12 cellular contexts compared by ENCODE assay signal in the genomic region with DNA sequence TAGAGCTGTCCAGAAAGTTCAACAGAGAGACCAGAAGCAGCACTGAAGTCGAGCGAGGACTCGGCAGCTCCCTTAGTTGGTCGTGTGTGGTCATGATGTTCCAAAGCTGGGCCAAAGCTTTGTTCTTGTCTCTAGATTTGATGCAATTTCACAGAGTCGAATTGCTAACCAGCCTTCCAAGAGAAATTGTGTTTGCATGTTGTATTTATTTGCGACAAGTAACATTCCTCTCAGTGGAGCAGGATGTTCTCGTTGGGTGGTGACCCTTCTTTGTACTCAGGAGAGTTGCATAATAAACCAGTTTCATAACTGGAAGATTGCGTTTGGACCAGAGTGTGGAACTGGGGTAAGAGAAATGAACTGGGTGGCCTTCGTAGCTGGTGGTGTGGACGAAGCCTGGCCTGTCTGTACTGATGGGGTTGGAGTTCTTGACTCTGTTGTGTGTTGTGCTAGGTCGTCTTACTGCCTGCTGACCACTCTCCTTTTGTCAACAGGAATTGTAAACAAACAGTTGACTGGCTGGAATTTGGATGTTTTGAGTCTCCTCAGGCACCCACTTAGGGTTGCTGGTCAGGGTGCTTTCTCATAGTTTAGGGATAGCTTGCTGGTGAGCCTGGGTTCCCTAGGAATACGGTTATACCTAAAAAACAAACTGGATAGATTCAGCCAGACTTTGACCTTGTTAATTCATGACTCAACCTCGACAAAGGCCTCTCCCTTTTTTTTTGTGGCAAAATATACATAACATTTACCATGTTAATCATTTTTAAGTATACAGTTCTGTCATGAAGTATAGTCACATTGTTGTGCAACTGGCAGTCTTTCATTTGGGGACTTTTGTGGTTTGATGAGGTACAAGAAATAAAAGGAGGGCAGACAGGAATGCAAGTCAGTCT. TPM values are rescaled to one million over a fixed set of nuclear protein-coding genes. Genes with fewer than 3 reads are reported as not detected.
DNase-seq lines count a peak whose midpoint lies in the region; ATAC-seq and TF ChIP-seq lines count a peak whose summit lies in the region.
"Had no signal": no experiment of that assay in that cellular context is flagged by ENCODE, and none has a peak within 500 bp of the region (broad histone marks: within the 10 kb centered on the region; RNA-seq: fewer than 3 reads in every experiment).

No MANE protein-coding gene starts in this region.

- peak; percentile 38 for DNase-seq in Caki2 (ENCODE audit: low read depth)
- no peak for DNase-seq in Peyer's patch
- peak; percentile 51 for DNase-seq in fibroblast of the aortic adventitia (ENCODE audit: low read depth)
- peak; percentile 50 to 81 for DNase-seq in psoas muscle
- no peak for DNase-seq in H7
- no peak for DNase-seq in DMS153 (lab: John Stamatoyannopoulos, UW)
- DNase-seq in NCI-H187 treated with DMSO at 0.1 percent for 48 hours (lab: John Stamatoyannopoulos, UW) = no peak
- DNase-seq: heart right ventricle, NCI-H187, T-helper 9 cell had no signal

- ATAC-seq in psoas muscle (peak; percentile 35 to 90 (median 89)), HG03095 (IDR thresholded peaks at IDR 0.05; ENCODE audit: unreplicated experiment) (no peak)

- H3K27me3 ChIP-seq in Peyer's patch = no peaks in the 10 kb centered on the region
- H3K27me3 ChIP-seq in psoas muscle (ENCODE audit: insufficient read depth in 3 of 3, low read length in 2 of 3) = no peaks in the 10 kb centered on the region
- H3K27me3 ChIP-seq in H7 (ENCODE audit: control insufficient read depth, insufficient read depth, low read length) = no peaks in the 10 kb centered on the region
- H3K27me3 ChIP-seq: heart right ventricle had no signal

- 28 to 44% (median 28%) methylated on average over 13 of the region's 13 CpGs for WGBS in psoas muscle, 3 donors

- H3K36me3 ChIP-seq in Peyer's patch (peaks cover 0 to 21% (median 0%) of the 10 kb centered on the region in 3 donors), psoas muscle (ENCODE audit: insufficient read depth in 1 of 2, low read depth in 1 of 2) (peaks cover 0 to 24% of the 10 kb centered on the region in 2 donors), H7 (replicated peaks; ENCODE audit: control insufficient read depth, insufficient read depth, low read length) (peaks cover 13% of the 10 kb centered on the region)

- H3K27ac ChIP-seq in Peyer's patch (peak overlapping the region in 3 of 4 donors; percentile 48 to 70 (median 48)), psoas muscle (peak overlapping the region; percentile 53)
- H3K27ac ChIP-seq: parathyroid adenoma had no signal

- no peak for TF ChIP-seq POLR2A in Peyer's patch (IDR thresholded peaks at IDR 0.05)

- no peak overlapping the region for H3K4me3 ChIP-seq in Peyer's patch
- no peak overlapping the region for H3K4me3 ChIP-seq in fibroblast of the aortic adventitia (ENCODE audit: low read depth, low read length)
- H3K4me3 ChIP-seq in psoas muscle = no peak overlapping the region
- H3K4me3 ChIP-seq in H7 (ENCODE audit: insufficient read depth, low read depth, low read length) = no peak overlapping the region
- H3K4me3 ChIP-seq: heart right ventricle had no signal

- in situ Hi-C loops in Caki2 (cut with HindIII; ENCODE audit: low pct_unique_long_range_greater_than_20kb, low sequenced_read_pairs) = loop anchor here (10.0 kb wide), 1 partner anchor 243 kb away; no protein-coding TSS in a partner anchor

- TF ChIP-seq CTCF in Peyer's patch (IDR thresholded peaks at IDR 0.05) = no peak
- TF ChIP-seq CTCF in fibroblast of the aortic adventitia (IDR thresholded peaks at IDR 0.05; ENCODE audit: insufficient read depth, low read length) = no peak
- no peak for TF ChIP-seq CTCF in psoas muscle (IDR thresholded peaks at IDR 0.05)

- H3K9me3 ChIP-seq in Peyer's patch (no peaks in the 10 kb centered on the region), psoas muscle (no peaks in the 10 kb centered on the region)

- H3K4me1 ChIP-seq in Peyer's patch (no peaks in the 10 kb centered on the region), psoas muscle (peaks cover 23% of the 10 kb centered on the region)
- H3K4me1 ChIP-seq: parathyroid adenoma had no signal

- intact Hi-C loops in psoas muscle (cut with DNase I) = no loop called here

RNA-seq across cellular contexts. Expression of a gene that starts 28.9 kb away (rescaled TPM):
- total RNA-seq in Caki2 (2014; rRNA removed; shearing (Covaris generic); ENCODE audit: low replicate concordance) = not detected in 2 replicates
- total RNA-seq in Peyer's patch (1 to 10 TPM in 1 of 4 donors, under 1 TPM in 3; under 0.01 to 1.1 (median 0.22) TPM), fibroblast of the aortic adventitia (ENCODE audit: low replicate concordance) (under 0.01 TPM in 1 of 2 replicates, not detected in the other), psoas muscle (10 to 100 TPM in 3 of 4 donors, 1 to 10 TPM in 1; 2.2 to 98.4 (median 22.5) TPM)
- 10 to 100 TPM in 2 of 3 donors, 1 to 10 TPM in 1; 6.1 to 54.2 (median 30.4) TPM for polyA plus RNA-seq in psoas muscle
- total RNA-seq in H7 (2014; rRNA removed; shearing (Covaris generic)) = 0.18 and 0.21 TPM in 2 replicates

RNA-seq across cellular contexts. Expression of a gene that starts 57.7 kb away (rescaled TPM):
- total RNA-seq in Caki2 (2014; rRNA removed; shearing (Covaris generic); ENCODE audit: low replicate concordance) = 53.8 and 69.9 TPM in 2 replicates
- 10 to 100 TPM; 17.4 to 98.2 (median 24.4) TPM for total RNA-seq in Peyer's patch
- 80.2 and 102 TPM in 2 replicates for total RNA-seq in fibroblast of the aortic adventitia (ENCODE audit: low replicate concordance)
- 10 to 100 TPM; 30.5 to 89.5 (median 76.1) TPM for total RNA-seq in psoas muscle
- 10 to 100 TPM; 25.5 to 54.4 (median 33.8) TPM for polyA plus RNA-seq in psoas muscle
- total RNA-seq in H7 (2014; rRNA removed; shearing (Covaris generic)) = 101 and 106 TPM in 2 replicates

Comparison
In these comparisons a context has a peak if more than half of its experiments do, and no peak if none do; other contexts are left out.
1. DNase-seq: peak in Caki2 (single experiment), fibroblast of the aortic adventitia (single experiment) and psoas muscle (2 of 2); none in Peyer's patch (0 of 3), H7 (single experiment), DMS153 (single experiment) and NCI-H187 treated with DMSO at 0.1 percent for 48 hours (single experiment).